Comparison of ENCODE assay signal across 8 cellular contexts in the genomic region with DNA sequence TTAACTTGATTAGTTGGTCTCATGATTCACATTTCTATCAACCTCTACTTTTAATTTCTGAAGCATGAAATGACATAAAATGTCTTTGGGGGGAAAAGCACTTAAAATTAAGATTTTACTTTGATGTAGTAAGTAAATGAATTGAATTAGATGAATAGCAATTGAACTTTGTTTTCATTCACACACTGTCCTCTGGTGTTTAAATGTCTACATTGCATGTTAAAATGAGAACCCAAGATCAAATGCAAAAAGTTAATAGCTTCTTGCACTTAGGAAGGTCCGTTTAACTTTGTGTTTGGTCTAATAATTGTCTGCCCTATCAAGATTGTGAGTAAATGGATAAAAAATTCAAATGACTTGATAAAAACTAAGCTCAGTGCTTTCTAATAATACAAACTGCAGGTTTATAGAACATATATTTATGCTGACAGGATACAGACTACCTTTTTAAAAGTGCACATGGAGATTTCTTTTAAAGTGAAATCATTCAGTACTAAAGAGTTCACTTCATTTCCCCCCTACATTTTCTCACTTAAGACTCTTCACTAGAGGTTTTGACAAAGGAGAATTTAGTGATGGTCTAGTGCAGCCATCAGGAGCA.
A peak's percentile ranks its signal among the peaks of the same experiment; 100 is the strongest.
DNase-seq lines count a peak whose midpoint lies in the region; ATAC-seq, FAIRE-seq and TF ChIP-seq lines count a peak whose summit lies in the region.

No MANE protein-coding gene starts in this region.

- H3K4me1 ChIP-seq in endodermal cell (ENCODE audit: control insufficient read depth, insufficient read depth, low read length) (no peaks in the 10 kb centered on the region), pancreas (no peaks in the 10 kb centered on the region)

- DNase-seq in SIG-M5 treated with dmso at 0.1 percent for 504 hours (lab: John Stamatoyannopoulos, UW; ENCODE audit: unreplicated experiment) (peak; percentile 3), SIG-M5 (lab: John Stamatoyannopoulos, UW) (no peak), NCI-H345 (lab: John Stamatoyannopoulos, UW) (peak; percentile 8), endodermal cell (no peak), pancreas (no peak), GF-D8 (lab: John Stamatoyannopoulos, UW) (no peak)
- DNase-seq in activated T-cell treated with anti-CD3 and anti-CD28 coated beads, Interleukin-2, amount 50 U/mL, for 48 hours = no peak

- intact Hi-C loops in pancreas (cut with DNase I) = loop anchor here in 1 of 3 donors (10.0 kb wide), 1 partner anchor 477 kb away; no protein-coding TSS in a partner anchor

- no peaks in the 10 kb centered on the region for H3K27me3 Mint-ChIP-seq in endodermal cell (ENCODE audit: insufficient read depth)

- peaks cover 5% of the 10 kb centered on the region for H3K4me1 Mint-ChIP-seq in endodermal cell

- H3K9ac ChIP-seq in endodermal cell (ENCODE audit: extremely low read depth, low read length, poor library complexity, severe bottlenecking) = no peak overlapping the region

- H3K9me3 ChIP-seq in endodermal cell (ENCODE audit: control insufficient read depth, low read length) = no peaks in the 10 kb centered on the region
- H3K9me3 ChIP-seq in pancreas = no peaks in the 10 kb centered on the region

- H3K9me3 Mint-ChIP-seq in endodermal cell = no peaks in the 10 kb centered on the region

- H3K4me3 ChIP-seq in endodermal cell (ENCODE audit: low read length) (no peak overlapping the region), pancreas (no peak overlapping the region)

- H3K27ac ChIP-seq in endodermal cell (ENCODE audit: low read depth, low read length) (no peak overlapping the region), pancreas (no peak overlapping the region)

- H3K27ac Mint-ChIP-seq in endodermal cell = no peak overlapping the region

- H3K36me3 ChIP-seq in endodermal cell (ENCODE audit: control insufficient read depth, insufficient read depth, low read length) (no peaks in the 10 kb centered on the region), pancreas (no peaks in the 10 kb centered on the region)

- no peaks in the 10 kb centered on the region for H3K36me3 Mint-ChIP-seq in endodermal cell (ENCODE audit: low read depth)

- TF ChIP-seq CTCF in endodermal cell (conservative IDR thresholded peaks at IDR 0.05) (peak; percentile 81), pancreas (IDR thresholded peaks at IDR 0.05) (peak; percentile 14 to 69 (median 56))

- H3K27me3 ChIP-seq in endodermal cell (ENCODE audit: control insufficient read depth, insufficient read depth, low read length, poor library complexity, severe bottlenecking) = no peaks in the 10 kb centered on the region
- H3K27me3 ChIP-seq in pancreas = no peaks in the 10 kb centered on the region

- no peak overlapping the region for H3K4me3 Mint-ChIP-seq in endodermal cell

- ATAC-seq in pancreas = peak in 3 of 4 donors; percentile 67 to 76 (median 72)
- ATAC-seq in GM18861 (IDR thresholded peaks at IDR 0.05; ENCODE audit: unreplicated experiment) = no peak

- FAIRE-seq in pancreas (lab: Jason Lieb, UNC) = peak; percentile 78

- WGBS in endodermal cell (ENCODE audit: insufficient coverage in 1 of 2, insufficient read length in 1 of 2), 2 experiments = 46% methylated on average over 1 of the region's 1 CpG; no CpG with 5 or more reads in 1 of the 2 experiments
- 3 to 8% methylated on average over 1 of the region's 1 CpG for WGBS in pancreas, 2 donors

Comparison
In these comparisons a context has a peak if more than half of its experiments do, and no peak if none do; other contexts are left out.
1. DNase-seq: peak in SIG-M5 treated with dmso at 0.1 percent for 504 hours (single experiment) and NCI-H345 (single experiment); none in SIG-M5 (single experiment), endodermal cell (single experiment), pancreas (0 of 6), GF-D8 (single experiment) and activated T-cell treated with anti-CD3 and anti-CD28 coated beads, Interleukin-2, amount 50 U/mL, for 48 hours (0 of 2).